In the genomic region with DNA sequence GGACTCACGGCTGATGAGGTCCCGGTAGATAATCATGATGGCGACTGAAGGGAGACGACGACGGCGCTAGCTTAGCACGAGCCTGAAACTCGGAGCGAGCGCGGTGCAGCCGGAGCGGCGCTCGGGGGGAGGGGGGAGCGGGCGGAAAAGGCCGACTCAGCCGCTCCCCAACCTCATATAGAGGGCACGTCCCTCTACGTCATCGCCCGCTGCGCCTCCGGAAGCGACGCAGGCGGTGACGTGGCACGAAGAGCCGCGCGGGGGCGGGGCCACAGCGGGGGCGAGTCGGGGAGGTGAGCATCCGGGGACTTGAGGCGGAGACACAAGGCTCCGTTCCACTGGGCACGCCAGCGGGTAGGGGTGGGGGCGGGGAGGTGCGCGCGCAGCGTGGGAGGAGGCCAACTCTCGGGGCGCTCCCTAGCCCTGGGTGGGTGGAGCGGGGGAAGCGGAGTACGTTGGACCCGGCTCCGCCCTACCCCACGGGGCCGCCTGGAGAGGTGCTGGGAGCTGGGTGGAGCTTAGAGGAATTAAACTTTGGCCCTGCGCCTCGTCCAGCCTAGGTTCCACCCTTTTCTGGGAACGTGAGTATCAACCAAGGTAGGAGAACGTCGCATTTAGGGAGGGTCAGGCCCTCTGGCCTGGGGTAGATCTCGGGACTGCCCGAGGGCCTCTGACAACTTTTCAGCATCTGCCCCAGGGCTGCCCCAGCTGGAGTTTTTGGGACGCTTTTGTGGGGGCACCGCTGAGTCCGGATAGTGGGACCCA, we compare ENCODE assay signal across 8 cellular contexts. TPM values are rescaled to one million over a fixed set of nuclear protein-coding genes. Genes with fewer than 3 reads are reported as not detected.
DNase-seq lines count a peak whose midpoint lies in the region; ATAC-seq and TF ChIP-seq lines count a peak whose summit lies in the region.

A gene (minus strand): TSS at position 150 of the 765 bp plus-strand sequence. CDS start 114 bp downstream, at position 36.

- DNase-seq in NCI-H187 (lab: John Stamatoyannopoulos, UW): peak; percentile 94 to 97
- peak; percentile 98 to 100 (median 99) for DNase-seq in T-helper 2 cell
- DNase-seq in anterior cingulate cortex (lab: John Stamatoyannopoulos, UW): peak; percentile 86 to 100 (median 98)
- peak; percentile 99 for DNase-seq in right atrium auricular region (ENCODE audit: low spot score)
- peak; percentile 98 for DNase-seq in putamen (ENCODE audit: low spot score)
- peak; percentile 100 for DNase-seq in vagina (ENCODE audit: extremely low spot score in 2 of 2)

- peaks cover 60% of the 10 kb centered on the region for H3K36me3 ChIP-seq in right atrium auricular region
- peaks cover 0 to 39% of the 10 kb centered on the region in 2 donors for H3K36me3 ChIP-seq in vagina

- ATAC-seq in GM18498 (IDR thresholded peaks at IDR 0.05; ENCODE audit: unreplicated experiment): peak; percentile 88
- ATAC-seq in HG02938 (IDR thresholded peaks at IDR 0.05; ENCODE audit: unreplicated experiment): peak; percentile 79

- TF ChIP-seq CTCF in right atrium auricular region (IDR thresholded peaks at IDR 0.05): no peak
- no peak for TF ChIP-seq CTCF in vagina (IDR thresholded peaks at IDR 0.05)

- H3K9me3 ChIP-seq in right atrium auricular region (no peaks in the 10 kb centered on the region), vagina (no peaks in the 10 kb centered on the region)

- H3K4me3 ChIP-seq in right atrium auricular region: peak within 1 kb of the TSS; percentile 89 to 96
- peak within 1 kb of the TSS; percentile 99 to 100 for H3K4me3 ChIP-seq in vagina

- peaks cover 0 to 46% of the 10 kb centered on the region in 2 donors for H3K4me1 ChIP-seq in right atrium auricular region
- H3K4me1 ChIP-seq in vagina: peaks cover 53% of the 10 kb centered on the region

- H3K27ac ChIP-seq in right atrium auricular region (peak within 1 kb of the TSS; percentile 99 to 100), vagina (peak within 1 kb of the TSS; percentile 100)

- peak in 1 of 2 donors; percentile 96 for TF ChIP-seq POLR2A in vagina (IDR thresholded peaks at IDR 0.05)

- intact Hi-C loops in vagina (cut with DNase I): no loop called here

- no peaks in the 10 kb centered on the region for H3K27me3 ChIP-seq in right atrium auricular region
- no peaks in the 10 kb centered on the region for H3K27me3 ChIP-seq in vagina

RNA-seq across cellular contexts. Expression of the gene that starts here (rescaled TPM):
- 1,000 to 10,000 TPM; 2,150 to 2,159 TPM for total RNA-seq in right atrium auricular region
- total RNA-seq in vagina: 3,952 TPM

Comparison
In these comparisons a context has a peak if more than half of its experiments do, and no peak if none do; other contexts are left out.
1. Peak in every context shown above with its lines: DNase-seq, ATAC-seq, H3K4me3 ChIP-seq and H3K27ac ChIP-seq.